In genomic region chr19:4403005-4403761, GRCh38 we compare ENCODE assay signal across 8 cellular contexts. TPM values are rescaled to one million over a fixed set of nuclear protein-coding genes. Genes with fewer than 3 reads are reported as not detected.
DNase-seq lines count a peak whose midpoint lies in the region; ATAC-seq, FAIRE-seq and TF ChIP-seq lines count a peak whose summit lies in the region.

No MANE protein-coding gene starts in this region.

- H3K4me3 ChIP-seq in A549 (peak overlapping the region; percentile 91), astrocyte of the cerebellum (ENCODE audit: low read depth, low read length) (peak overlapping the region; percentile 84), mesendoderm (ENCODE audit: low read length) (peak overlapping the region; percentile 88)

- H2BK15ac ChIP-seq in mesendoderm (replicated peaks; ENCODE audit: low read depth): no peak overlapping the region

- ATAC-seq in A549 (no peak), HG03135 (IDR thresholded peaks at IDR 0.05; ENCODE audit: unreplicated experiment) (no peak)

- H2BK5ac ChIP-seq in mesendoderm (ENCODE audit: low read length): peak overlapping the region; percentile 7

- H4K5ac ChIP-seq in mesendoderm (ENCODE audit: low read length): no peak overlapping the region

- peak in 1 of 2 experiments; percentile 11 for DNase-seq in A549 (ENCODE audit: low read depth in 1 of 2, low spot score in 1 of 2)
- DNase-seq in HFFc6: no peak
- no peak for DNase-seq in astrocyte of the cerebellum (ENCODE audit: low read depth)
- peak; percentile 56 for DNase-seq in mesendoderm
- DNase-seq in iPS-NIHi11 (ENCODE audit: low spot score): no peak
- no peak for DNase-seq in activated gamma-delta T cell treated with Interleukin-2 at 50 U/mL for 16 hours
- DNase-seq in COR-L47 (lab: John Stamatoyannopoulos, UW): no peak

- H3K9me3 ChIP-seq in A549: no peaks in the 10 kb centered on the region

- H3K56ac ChIP-seq in mesendoderm (ENCODE audit: low read length): peak overlapping the region; percentile 95

- peak overlapping the region; percentile 6 for H2AK5ac ChIP-seq in mesendoderm (ENCODE audit: low read length)

- H3K79me1 ChIP-seq in mesendoderm (ENCODE audit: low read length): peaks cover 6% of the 10 kb centered on the region

- H3K4ac ChIP-seq in mesendoderm (ENCODE audit: low read depth, low read length): peak overlapping the region; percentile 82

- no peak for TF ChIP-seq EP300 in A549 (IDR thresholded peaks at IDR 0.05)

- H3K23ac ChIP-seq in mesendoderm (ENCODE audit: low read length): peak overlapping the region; percentile 3

- TF ChIP-seq RAD21 in A549 (conservative IDR thresholded peaks at IDR 0.05 in 1 of 2, IDR thresholded peaks at IDR 0.05 in 1 of 2): no peak

- peak overlapping the region; percentile 93 for H3K4me3 Mint-ChIP-seq in HFFc6

- peaks cover 26% of the 10 kb centered on the region for H3K4me1 ChIP-seq in A549
- H3K4me1 ChIP-seq in mesendoderm (ENCODE audit: control insufficient read depth, low read depth, low read length): no peaks in the 10 kb centered on the region

- TF ChIP-seq POLR2A in A549 (IDR thresholded peaks at IDR 0.05; ENCODE audit: low read length): no peak

- H3K36me3 Mint-ChIP-seq in HFFc6 (ENCODE audit: low read depth): no peaks in the 10 kb centered on the region; the same call in 1 of the 2 replicates

- no peak for FAIRE-seq in A549 (lab: Jason Lieb, UNC)

- TF ChIP-seq CTCF in A549 (IDR thresholded peaks at IDR 0.05) (no peak), HFFc6 (IDR thresholded peaks at IDR 0.05) (no peak), astrocyte of the cerebellum (IDR thresholded peaks at IDR 0.05; ENCODE audit: low read depth, low read length, missing control alignments) (no peak)

- peak overlapping the region; percentile 86 for H3K18ac ChIP-seq in mesendoderm (ENCODE audit: low read length)

- CTCF ChIA-PET in A549 (lab: Yijun Ruan, JAX): no interaction called here

- H3K36me3 ChIP-seq in mesendoderm (ENCODE audit: control insufficient read depth, insufficient read depth, low read length): no peaks in the 10 kb centered on the region

- H4K8ac ChIP-seq in mesendoderm (ENCODE audit: low read depth, low read length): no peak overlapping the region

- in situ Hi-C loops in astrocyte of the cerebellum (cut with HindIII; ENCODE audit: low sequenced_read_pairs): no loop called here

- H2BK120ac ChIP-seq in mesendoderm (ENCODE audit: low read depth, low read length): peak overlapping the region; percentile 2

- H3K9ac ChIP-seq in mesendoderm (ENCODE audit: low read length): peak overlapping the region; percentile 98

- H3K4me2 ChIP-seq in A549: peak overlapping the region; percentile 99
- peak overlapping the region; percentile 91 for H3K4me2 ChIP-seq in mesendoderm (ENCODE audit: low read length)

- H3K27ac ChIP-seq in A549: peak overlapping the region; percentile 87 to 98
- H3K27ac ChIP-seq in mesendoderm (ENCODE audit: low read depth, low read length): peak overlapping the region; percentile 14

- WGBS in A549 (ENCODE audit: missing lambda C conversion rate): 9% methylated on average over 19 of the region's 32 CpGs
- WGBS in mesendoderm (ENCODE audit: extremely low coverage, insufficient coverage, low lambda C conversion rate): no CpG with 5 or more reads among the region's 32 CpGs

- POLR2A ChIA-PET in A549 (lab: Yijun Ruan, JAX): interaction anchor here (1.3 kb wide), 2 partner anchors 13 to 29 kb away, joined by 3 to 4 read pairs; no protein-coding TSS in a partner anchor

- H3K27me3 Mint-ChIP-seq in HFFc6 (ENCODE audit: insufficient read depth): 0 out of 2 replicates have a peak, but pooled peaks cover 1% of the 10 kb centered on the region

- H3K27me3 ChIP-seq in mesendoderm (ENCODE audit: insufficient read depth, low read length, poor library complexity): no peaks in the 10 kb centered on the region

- H3K9me3 Mint-ChIP-seq in HFFc6: no peaks in the 10 kb centered on the region

- H3K27ac Mint-ChIP-seq in HFFc6: peak overlapping the region; percentile 89

- peaks cover 58% of the 10 kb centered on the region for H3K79me2 ChIP-seq in mesendoderm (ENCODE audit: control insufficient read depth, insufficient read depth, low read length)

- H3K4me1 Mint-ChIP-seq in HFFc6 (ENCODE audit: low read depth): peaks cover 39% of the 10 kb centered on the region

TF ChIP-seq in A549, 52 proteins besides CTCF, POLR2A, EP300 and RAD21:
- TF ChIP-seq SREBF2 (IDR thresholded peaks at IDR 0.05): no peak
- no peak for TF ChIP-seq ZSCAN20 (CRISPR knock-in tag; IDR thresholded peaks at IDR 0.05)
- TF ChIP-seq FOSB (CRISPR knock-in tag; IDR thresholded peaks at IDR 0.05): no peak
- no peak for TF ChIP-seq EHF (CRISPR knock-in tag; IDR thresholded peaks at IDR 0.05)
- no peak for TF ChIP-seq HEYL (CRISPR knock-in tag; IDR thresholded peaks at IDR 0.05)
- TF ChIP-seq RFX5 (IDR thresholded peaks at IDR 0.05): no peak
- TF ChIP-seq RARB (CRISPR knock-in tag; IDR thresholded peaks at IDR 0.05): no peak
- no peak for TF ChIP-seq HOXB13 (CRISPR knock-in tag; IDR thresholded peaks at IDR 0.05; ENCODE audit: low read depth)
- TF ChIP-seq JUN (IDR thresholded peaks at IDR 0.05): no peak
- no peak for TF ChIP-seq ELK1 (IDR thresholded peaks at IDR 0.05; ENCODE audit: low read depth, low read length)
- TF ChIP-seq FOXS1 (CRISPR knock-in tag; IDR thresholded peaks at IDR 0.05): no peak
- TF ChIP-seq MAZ (IDR thresholded peaks at IDR 0.05; ENCODE audit: borderline replicate concordance, low read depth, low read length): no peak

RNA-seq across cellular contexts. Expression of gene CHAF1A, which starts 0.7 kb away (rescaled TPM):
- polyA plus RNA-seq in A549 (2011; rRNA removed): 11.7 and 15.6 TPM in 2 replicates
- polyA plus RNA-seq in A549 (2012; cell fraction: cytosol; rRNA removed): 44.7 and 63.7 TPM in 2 replicates
- polyA plus RNA-seq in A549 (2012; cell fraction: nucleus; rRNA removed): 92.1 and 129 TPM in 2 replicates
- 24.7 to 28.0 TPM (median 27.0 TPM) in 3 replicates for polyA plus RNA-seq in A549 (2017; fragmentation: RNase III; extraction: RNeasy Plus Mini Kit Qiagen cat#74134 plus additional on column Dnase treatment)
- 12.2 and 12.9 TPM in 2 replicates for polyA minus RNA-seq in A549 (2011; rRNA and poly(A)+ RNA removed)
- total RNA-seq in HFFc6 (2021; fragmentation: NEBNext Ultra II Directional; extraction: Animal tissue kit (Norgen Biotek cat#: 25700)): 10 to 100 TPM; 18.3 to 26.3 (median 24.4) TPM
- 107 TPM for polyA plus RNA-seq in mesendoderm (2013, experiment 1 of 2)
- 110 TPM for polyA plus RNA-seq in mesendoderm (2013, experiment 2 of 2)

RNA-seq across cellular contexts. Expression of gene SH3GL1, which starts 2.8 kb away (rescaled TPM):
- polyA plus RNA-seq in A549 (2011; rRNA removed) (18.2 and 20.1 TPM in 2 replicates), A549 (2017; fragmentation: RNase III; extraction: RNeasy Plus Mini Kit Qiagen cat#74134 plus additional on column Dnase treatment) (34.7 to 36.0 TPM (median 35.1 TPM) in 3 replicates)
- polyA plus RNA-seq in A549 (2012; cell fraction: cytosol; rRNA removed): 61.4 and 83.2 TPM in 2 replicates
- polyA plus RNA-seq in A549 (2012; cell fraction: nucleus; rRNA removed): 59.4 and 68.5 TPM in 2 replicates
- 9.7 and 18.8 TPM in 2 replicates for polyA minus RNA-seq in A549 (2011; rRNA and poly(A)+ RNA removed)
- 100 to 1,000 TPM; 102 to 126 (median 110) TPM for total RNA-seq in HFFc6 (2021; fragmentation: NEBNext Ultra II Directional; extraction: Animal tissue kit (Norgen Biotek cat#: 25700))
- 103 TPM for polyA plus RNA-seq in mesendoderm (2013, experiment 1 of 2)
- 105 TPM for polyA plus RNA-seq in mesendoderm (2013, experiment 2 of 2)

RNA-seq across cellular contexts. Expression of gene UBXN6, which starts 54.4 kb away (rescaled TPM):
- polyA plus RNA-seq in A549 (2011; rRNA removed) (19.9 and 23.0 TPM in 2 replicates), A549 (2017; fragmentation: RNase III; extraction: RNeasy Plus Mini Kit Qiagen cat#74134 plus additional on column Dnase treatment) (27.4 to 32.7 TPM (median 31.6 TPM) in 3 replicates)
- polyA plus RNA-seq in A549 (2012; cell fraction: cytosol; rRNA removed): 40.4 and 48.2 TPM in 2 replicates
- polyA plus RNA-seq in A549 (2012; cell fraction: nucleus; rRNA removed): 57.3 and 59.8 TPM in 2 replicates
- 20.0 and 22.9 TPM in 2 replicates for polyA minus RNA-seq in A549 (2011; rRNA and poly(A)+ RNA removed)
- total RNA-seq in HFFc6 (2021; fragmentation: NEBNext Ultra II Directional; extraction: Animal tissue kit (Norgen Biotek cat#: 25700)): 100 to 1,000 TPM; 124 to 142 (median 131) TPM
- 29.1 TPM for polyA plus RNA-seq in mesendoderm (2013, experiment 1 of 2)
- polyA plus RNA-seq in mesendoderm (2013, experiment 2 of 2): 28.3 TPM

RNA-seq across cellular contexts. Expression of gene MPND, which starts 59.8 kb away (rescaled TPM):
- polyA plus RNA-seq in A549 (2011; rRNA removed) (3.5 and 4.0 TPM in 2 replicates), A549 (2017; fragmentation: RNase III; extraction: RNeasy Plus Mini Kit Qiagen cat#74134 plus additional on column Dnase treatment) (11.4 to 15.2 TPM (median 14.5 TPM) in 3 replicates)
- 7.7 and 8.5 TPM in 2 replicates for polyA plus RNA-seq in A549 (2012; cell fraction: cytosol; rRNA removed)
- polyA plus RNA-seq in A549 (2012; cell fraction: nucleus; rRNA removed): 8.4 and 9.9 TPM in 2 replicates
- polyA minus RNA-seq in A549 (2011; rRNA and poly(A)+ RNA removed): 3.9 and 8.5 TPM in 2 replicates
- total RNA-seq in HFFc6 (2021; fragmentation: NEBNext Ultra II Directional; extraction: Animal tissue kit (Norgen Biotek cat#: 25700)): 10 to 100 TPM; 11.7 to 15.0 (median 12.1) TPM
- 10.3 TPM for polyA plus RNA-seq in mesendoderm (2013, experiment 1 of 2)
- polyA plus RNA-seq in mesendoderm (2013, experiment 2 of 2): 10.5 TPM
